ENCODE assay signal across 8 cellular contexts in the genomic region with DNA sequence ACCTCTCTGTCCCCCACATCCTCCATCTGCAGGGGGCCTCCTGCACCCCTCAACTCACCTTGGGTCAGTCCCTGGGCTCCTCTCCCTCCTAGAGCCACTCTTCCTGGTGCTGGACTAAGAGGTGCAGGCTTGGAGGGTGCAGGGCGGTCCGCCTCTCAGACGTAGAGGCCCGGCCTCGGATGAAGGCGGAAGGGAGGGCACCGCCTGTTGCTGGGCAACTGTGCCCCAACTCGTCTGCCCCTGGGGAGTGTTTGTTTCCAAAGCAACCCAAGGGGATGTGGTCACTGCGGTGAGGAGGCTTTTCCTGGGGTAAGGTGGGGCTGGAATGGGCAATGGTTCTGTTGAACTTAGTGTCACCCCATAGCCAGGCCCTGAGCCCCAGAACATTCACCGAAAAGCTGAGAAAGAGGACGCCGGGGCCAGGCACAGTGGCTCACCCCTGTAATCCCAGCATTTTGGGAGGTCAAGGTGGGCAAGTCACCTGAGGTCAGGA.
DNase-seq lines count a peak whose midpoint lies in the region; ATAC-seq and TF ChIP-seq lines count a peak whose summit lies in the region.

A gene with protein sequence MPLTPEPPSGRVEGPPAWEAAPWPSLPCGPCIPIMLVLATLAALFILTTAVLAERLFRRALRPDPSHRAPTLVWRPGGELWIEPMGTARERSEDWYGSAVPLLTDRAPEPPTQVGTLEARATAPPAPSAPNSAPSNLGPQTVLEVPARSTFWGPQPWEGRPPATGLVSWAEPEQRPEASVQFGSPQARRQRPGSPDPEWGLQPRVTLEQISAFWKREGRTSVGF (minus strand): TSS at position 138 of the 493 bp plus-strand sequence. CDS start 1,039 bp downstream, outside the sequence.

- DNase-seq in SIG-M5 (lab: John Stamatoyannopoulos, UW) (peak; percentile 84), memory B cell (ENCODE audit: low spot score in 2 of 2) (peak; percentile 77 to 89), HAP-1 (ENCODE audit: low spot score in 2 of 2) (no peak), NCI-H2081 (lab: John Stamatoyannopoulos, UW) (no peak)
- DNase-seq in activated T-helper 9 cell treated with anti-CD3 and anti-CD28 coated beads, Interleukin-2, amount 50 U/mL, for 16 hours (ENCODE audit: low read depth) = peak; percentile 81

- H3K36me3 ChIP-seq in HAP-1 (replicated peaks) = no peaks in the 10 kb centered on the region

- peak within 1 kb of the TSS; percentile 98 for H3K4me3 Mint-ChIP-seq in memory B cell
- H3K4me3 Mint-ChIP-seq in stimulated activated memory B cell treated with anti-CD40 and anti-IgM and Interleukin-4, amounts not matched to agents 10 μg/mL and 1 μg/mL and 100 μg/mL, for 72 hours = peak within 1 kb of the TSS; percentile 95

- H3K4me1 ChIP-seq in HAP-1 = no peaks in the 10 kb centered on the region

- TF ChIP-seq CTCF in GM12875 (IDR thresholded peaks at IDR 0.05; ENCODE audit: borderline replicate concordance, insufficient read depth, low read depth, low read length) = no peak

- no peaks in the 10 kb centered on the region for H3K9me3 ChIP-seq in HAP-1

- peak within 1 kb of the TSS; percentile 44 for H3K4me3 ChIP-seq in GM12875 (ENCODE audit: low read depth, low read length)
- H3K4me3 ChIP-seq in HAP-1 = no peak within 1 kb of the TSS

- peaks cover 33% of the 10 kb centered on the region for H3K4me1 Mint-ChIP-seq in memory B cell
- peaks cover 50% of the 10 kb centered on the region for H3K4me1 Mint-ChIP-seq in stimulated activated memory B cell treated with anti-CD40 and anti-IgM and Interleukin-4, amounts not matched to agents 10 μg/mL and 1 μg/mL and 100 μg/mL, for 72 hours

- ATAC-seq in HG02642 (IDR thresholded peaks at IDR 0.05; ENCODE audit: poor library complexity, unreplicated experiment) = peak; percentile 79
- peak; percentile 90 for ATAC-seq in memory B cell (ENCODE audit: low read depth)
- ATAC-seq in stimulated activated memory B cell treated with anti-CD40 and anti-IgM and Interleukin-4, amounts not matched to agents 10 μg/mL and 1 μg/mL and 100 μg/mL, for 72 hours = peak; percentile 95

- no peaks in the 10 kb centered on the region for H3K27me3 Mint-ChIP-seq in memory B cell
- no peaks in the 10 kb centered on the region for H3K27me3 Mint-ChIP-seq in stimulated activated memory B cell treated with anti-CD40 and anti-IgM and Interleukin-4, amounts not matched to agents 10 μg/mL and 1 μg/mL and 100 μg/mL, for 72 hours

- in situ Hi-C loops in HAP-1 (cut with MboI; ENCODE audit: low sequenced_read_pairs) = no loop called here

- peak within 1 kb of the TSS; percentile 98 for H3K27ac Mint-ChIP-seq in memory B cell
- H3K27ac Mint-ChIP-seq in stimulated activated memory B cell treated with anti-CD40 and anti-IgM and Interleukin-4, amounts not matched to agents 10 μg/mL and 1 μg/mL and 100 μg/mL, for 72 hours = peak within 1 kb of the TSS; percentile 89

- no peaks in the 10 kb centered on the region for H3K27me3 ChIP-seq in HAP-1 (ENCODE audit: low read depth)

- H3K36me3 Mint-ChIP-seq in memory B cell = peaks cover 23% of the 10 kb centered on the region
- H3K36me3 Mint-ChIP-seq in stimulated activated memory B cell treated with anti-CD40 and anti-IgM and Interleukin-4, amounts not matched to agents 10 μg/mL and 1 μg/mL and 100 μg/mL, for 72 hours = peaks cover 26% of the 10 kb centered on the region

- H3K9me3 Mint-ChIP-seq in memory B cell = no peaks in the 10 kb centered on the region
- no peaks in the 10 kb centered on the region for H3K9me3 Mint-ChIP-seq in stimulated activated memory B cell treated with anti-CD40 and anti-IgM and Interleukin-4, amounts not matched to agents 10 μg/mL and 1 μg/mL and 100 μg/mL, for 72 hours

Comparison
In these comparisons a context has a peak if more than half of its experiments do, and no peak if none do; other contexts are left out.
1. DNase-seq: peak in SIG-M5 (single experiment), activated T-helper 9 cell treated with anti-CD3 and anti-CD28 coated beads, Interleukin-2, amount 50 U/mL, for 16 hours (single experiment) and memory B cell (2 of 2); none in HAP-1 (0 of 2) and NCI-H2081 (0 of 2).
2. Peak in every context shown above with its lines, with median percentiles within 50 percentile points of each other: ATAC-seq.